20 cellular contexts compared by ENCODE assay signal in the genomic region with DNA sequence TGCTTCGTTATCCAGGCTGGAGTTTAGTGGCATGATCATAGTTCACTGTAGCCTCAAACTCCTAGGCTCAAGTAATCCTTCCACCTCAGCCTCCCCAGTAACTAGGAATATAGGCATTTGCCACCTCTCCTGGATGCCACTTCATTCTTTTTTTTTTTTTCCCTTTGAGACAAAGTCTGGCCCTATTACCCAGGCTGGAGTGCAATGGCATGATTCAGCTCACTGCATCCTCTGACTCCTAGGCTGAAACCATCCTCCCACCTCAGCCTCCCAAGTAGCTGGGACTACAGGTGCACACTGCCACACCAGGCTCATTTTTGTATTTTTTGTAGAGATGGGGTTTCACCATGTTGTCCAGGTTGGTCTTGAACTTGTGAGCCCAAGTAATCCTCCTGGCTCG. TPM values are rescaled to one million over a fixed set of nuclear protein-coding genes. Genes with fewer than 3 reads are reported as not detected.
DNase-seq lines count a peak whose midpoint lies in the region; ATAC-seq and TF ChIP-seq lines count a peak whose summit lies in the region.
"Had no signal": no experiment of that assay in that cellular context is flagged by ENCODE, and none has a peak within 500 bp of the region (broad histone marks: within the 10 kb centered on the region; RNA-seq: fewer than 3 reads in every experiment).

No MANE protein-coding gene starts in this region.

- H3K9me2 ChIP-seq in PC-9 (ENCODE audit: insufficient read depth), result no peaks in the 10 kb centered on the region

- H3K56ac ChIP-seq in H9 (ENCODE audit: insufficient read length, low read depth, low read length), result no peak overlapping the region

- H4K20me1 ChIP-seq in PC-9 (ENCODE audit: insufficient read depth) (no peaks in the 10 kb centered on the region), H9 (ENCODE audit: control insufficient read depth, insufficient read depth, insufficient read length) (no peaks in the 10 kb centered on the region)

- no peak overlapping the region for H3T11ph ChIP-seq in H9 (ENCODE audit: low read length)

- H3K9me3 Mint-ChIP-seq in H9, result no peaks in the 10 kb centered on the region
- H3K9me3 Mint-ChIP-seq: activated T-cell treated with anti-CD3 and anti-CD28 coated beads, Interleukin-2, amount 50 U/mL, for 24 hours; memory B cell had no signal

- intact Hi-C loops in PC-9 (cut with micrococcal nuclease; ENCODE audit: unreplicated experiment) (no loop called here), gastrocnemius medialis (cut with DNase I; ENCODE audit: low total_unique reads) (no loop called here)

- peaks cover 46% of the 10 kb centered on the region for H3F3A ChIP-seq in PC-9 (ENCODE audit: insufficient read depth, low read depth)

- no peak overlapping the region for H3K23ac ChIP-seq in H9 (ENCODE audit: insufficient read length, low read depth, low read length)

- TF ChIP-seq POLR2A in gastrocnemius medialis (IDR thresholded peaks at IDR 0.05), result no peak

- H3K4me3 Mint-ChIP-seq in H9, result no peak overlapping the region
- H3K4me3 Mint-ChIP-seq: activated T-cell treated with anti-CD3 and anti-CD28 coated beads, Interleukin-2, amount 50 U/mL, for 24 hours; memory B cell had no signal

- no peak overlapping the region for H2BK120ac ChIP-seq in H9 (ENCODE audit: low read depth, low read length, poor library complexity, severe bottlenecking)

- H3K27ac ChIP-seq in PC-9 (peak overlapping the region; percentile 75), gastrocnemius medialis (peak overlapping the region; percentile 75 to 99 (median 82)), H9 (ENCODE audit: insufficient read length, low read depth, low read length) (no peak overlapping the region)

- no peaks in the 10 kb centered on the region for H3K36me3 Mint-ChIP-seq in H9 (ENCODE audit: insufficient read depth in 1 of 3, low read depth in 3 of 3)

- H3K18ac ChIP-seq in H9 (ENCODE audit: insufficient read length, low read depth, low read length), result no peak overlapping the region

- H4K5ac ChIP-seq in H9 (ENCODE audit: insufficient read length, low read depth, low read length), result no peak overlapping the region

- H3K4me1 ChIP-seq in PC-9 (replicated peaks; ENCODE audit: insufficient read depth) (peaks cover 54% of the 10 kb centered on the region), gastrocnemius medialis (peaks cover 81 to 84% of the 10 kb centered on the region in 2 donors), H9 (ENCODE audit: insufficient read depth, low read length) (no peaks in the 10 kb centered on the region)

- no peak overlapping the region for H2AFZ ChIP-seq in PC-9
- H2AFZ ChIP-seq in H9 (ENCODE audit: low read length), result no peak overlapping the region

- WGBS in H9 (ENCODE audit: extremely low coverage, insufficient read length, low lambda C conversion rate), result no CpG with 5 or more reads among the region's 2 CpGs

- no TSS peak for BruUV-seq in PC-9 (replicated peaks; lab: Mats Ljungman, UMichigan)

- H3K27me3 ChIP-seq in PC-9 (ENCODE audit: insufficient read depth, low read depth) (no peaks in the 10 kb centered on the region), gastrocnemius medialis (no peaks in the 10 kb centered on the region), H9 (ENCODE audit: insufficient read depth, low read length) (no peaks in the 10 kb centered on the region)

- no peak overlapping the region for H2BK5ac ChIP-seq in H9 (ENCODE audit: insufficient read length, low read length)

- H3K27ac Mint-ChIP-seq in H9, result no peak overlapping the region
- H3K27ac Mint-ChIP-seq: activated T-cell treated with anti-CD3 and anti-CD28 coated beads, Interleukin-2, amount 50 U/mL, for 24 hours; memory B cell; progenitor cell of endocrine pancreas had no signal

- H3K4ac ChIP-seq in H9 (ENCODE audit: low read depth, low read length), result no peak overlapping the region

- POLR2A ChIA-PET in PC-9 (lab: Charles Lee; ENCODE audit: unreplicated experiment), result no interaction called here

- peaks cover 6% of the 10 kb centered on the region for H3K79me1 ChIP-seq in H9 (ENCODE audit: insufficient read depth, low read depth, low read length, poor library complexity, severe bottlenecking)

- peaks cover 1 to 3% of the 10 kb centered on the region in 2 experiments; a peak in 3 of 4 replicates for H3K4me1 Mint-ChIP-seq in H9

- H3K4me3 ChIP-seq in PC-9 (no peak overlapping the region), epithelial cell of esophagus (ENCODE audit: low read length) (no peak overlapping the region), gastrocnemius medialis (no peak overlapping the region)

- H2BK15ac ChIP-seq in H9 (ENCODE audit: low read depth, low read length), result no peak overlapping the region

- H3K36me3 ChIP-seq in PC-9 (ENCODE audit: low read depth) (peaks cover 18% of the 10 kb centered on the region), gastrocnemius medialis (no peaks in the 10 kb centered on the region)

- no peaks in the 10 kb centered on the region for H3K9me3 ChIP-seq in PC-9 (ENCODE audit: insufficient read depth, low read depth)
- H3K9me3 ChIP-seq in gastrocnemius medialis, result no peaks in the 10 kb centered on the region
- no peaks in the 10 kb centered on the region for H3K9me3 ChIP-seq in H9 (ENCODE audit: control insufficient read depth, low read depth, low read length)

- no peak overlapping the region for H2BK12ac ChIP-seq in H9 (ENCODE audit: insufficient read length, low read depth, low read length)

- H2BK20ac ChIP-seq in H9 (ENCODE audit: low read depth, low read length, poor library complexity, severe bottlenecking), result no peak overlapping the region

- H4K91ac ChIP-seq in H9 (ENCODE audit: insufficient read length, low read depth, low read length), result no peak overlapping the region

- H3K4me2 ChIP-seq in PC-9 (no peak overlapping the region), H9 (ENCODE audit: insufficient read depth, insufficient read length, low read length) (no peak overlapping the region)

- peak; percentile 52 for DNase-seq in ELR (ENCODE audit: low read depth)
- no peak for DNase-seq in PC-9
- peak; percentile 18 for DNase-seq in epithelial cell of esophagus (ENCODE audit: low read depth)
- no peak for DNase-seq in gastrocnemius medialis
- DNase-seq in NCI-H1417 treated with DMSO at 0.1 percent for 48 hours (lab: John Stamatoyannopoulos, UW), result no peak
- no peak for DNase-seq in stimulated activated CD4-positive, alpha-beta T cell treated with anti-CD3 and anti-CD28 coated beads, Interleukin-2, amount 100 ng/mL, for 24 hours
- no peak for DNase-seq in iPS-NIHi11 (ENCODE audit: low spot score)
- no peak for DNase-seq in H9
- DNase-seq: ACHN; activated CD8-positive, alpha-beta memory T cell treated with anti-CD3 and anti-CD28 coated beads for 24 hours; activated T-cell treated with anti-CD3 and anti-CD28 coated beads, Interleukin-2, amount 50 U/mL, for 24 hours; C1 segment of cervical spinal cord; dermis blood vessel endothelial cell; EL; KBM-7; NCI-H510A treated with DMSO at 0.1 percent for 48 hours; stimulated activated CD8-positive, alpha-beta memory T cell treated with anti-CD3 and anti-CD28 coated beads, Interleukin-4, amount 100 ng/mL, for 48 hours; T-helper 1 cell had no signal

- in situ Hi-C loops in gastrocnemius medialis (cut with MboI; ENCODE audit: low sequenced_read_pairs in 4 of 4), result loop anchor here in 2 of 4 donors (25.0 kb wide), 1 partner anchor 126 kb away; no protein-coding TSS in a partner anchor

- no peak for ATAC-seq in gastrocnemius medialis

- CTCF ChIA-PET in PC-9 (lab: Charles Lee), result no interaction called here

- no peak overlapping the region for H3K14ac ChIP-seq in H9 (ENCODE audit: insufficient read depth, low read length)

- TF ChIP-seq CTCF in PC-9 (conservative IDR thresholded peaks at IDR 0.05) (no peak), epithelial cell of esophagus (IDR thresholded peaks at IDR 0.05; ENCODE audit: insufficient read depth, low read depth, low read length, missing control alignments) (no peak), gastrocnemius medialis (IDR thresholded peaks at IDR 0.05 in 4 of 5, conservative IDR thresholded peaks at IDR 0.05 in 1 of 5) (no peak), H9 (conservative IDR thresholded peaks at IDR 0.05) (no peak)

- H4K8ac ChIP-seq in H9 (replicated peaks; ENCODE audit: insufficient read length, low read depth, low read length), result no peak overlapping the region

- H3K23me2 ChIP-seq in H9 (ENCODE audit: insufficient read length, low read depth, low read length, poor library complexity, severe bottlenecking), result no peaks in the 10 kb centered on the region

- H3K27me3 Mint-ChIP-seq in H9 (ENCODE audit: low read depth), result no peaks in the 10 kb centered on the region
- H3K27me3 Mint-ChIP-seq: activated T-cell treated with anti-CD3 and anti-CD28 coated beads, Interleukin-2, amount 50 U/mL, for 24 hours; memory B cell; progenitor cell of endocrine pancreas had no signal

- no peak overlapping the region for H2AK5ac ChIP-seq in H9 (ENCODE audit: insufficient read length, low read length)

- H3K79me2 ChIP-seq in PC-9 (ENCODE audit: low read depth), result peaks cover 98% of the 10 kb centered on the region
- no peaks in the 10 kb centered on the region for H3K79me2 ChIP-seq in H9 (ENCODE audit: insufficient read depth, low read length)

- H3K9ac ChIP-seq in H9 (ENCODE audit: extremely low read depth, insufficient read length, low read length), result no peak overlapping the region

RNA-seq across cellular contexts. Expression of gene OSBPL9, which starts 19.3 kb away (rescaled TPM):
- total RNA-seq in PC-9 (2021) (149 and 188 TPM in 2 replicates), gastrocnemius medialis (100 to 1,000 TPM in 3 of 4 donors, 10 to 100 TPM in 1; 65.8 to 206 (median 136) TPM), H9 (2021) (69.0 and 76.7 TPM in 2 replicates)

Comparison
In these comparisons a context has a peak if more than half of its experiments do, and no peak if none do; other contexts are left out.
1. DNase-seq: peak in ELR (single experiment) and epithelial cell of esophagus (single experiment); none in PC-9 (0 of 2), gastrocnemius medialis (0 of 2), NCI-H1417 treated with DMSO at 0.1 percent for 48 hours (single experiment), stimulated activated CD4-positive, alpha-beta T cell treated with anti-CD3 and anti-CD28 coated beads, Interleukin-2, amount 100 ng/mL, for 24 hours (0 of 2), iPS-NIHi11 (single experiment) and H9 (single experiment).